Comparison of ENCODE assay signal across 1 cellular context in the genomic region with DNA sequence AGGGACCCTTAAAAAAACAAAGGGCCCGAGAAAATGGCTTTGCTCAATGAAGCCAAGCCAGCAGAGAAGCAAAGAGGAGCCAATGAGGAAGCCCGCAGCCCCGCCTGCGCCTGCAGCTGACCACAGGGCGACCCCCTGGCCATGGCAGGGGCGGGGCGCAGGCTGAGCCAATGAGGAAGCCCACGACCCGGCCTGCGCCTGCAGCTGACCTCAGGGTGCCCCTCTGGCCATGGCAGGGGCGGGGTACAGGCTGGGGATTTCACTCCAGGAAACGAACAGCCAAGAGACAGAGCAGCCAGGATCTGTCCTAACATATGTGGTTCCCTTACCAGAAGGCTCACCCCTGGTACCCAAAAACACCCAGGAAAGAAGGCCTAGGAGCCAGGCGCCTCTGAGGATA.
TF ChIP-seq lines count a peak whose summit lies in the region.

No MANE protein-coding gene starts in this region.

TF ChIP-seq in GM23338, 12 proteins besides CTCF, POLR2A, EP300 and RAD21 (continued from another document):
- TF ChIP-seq, protein P1, sequence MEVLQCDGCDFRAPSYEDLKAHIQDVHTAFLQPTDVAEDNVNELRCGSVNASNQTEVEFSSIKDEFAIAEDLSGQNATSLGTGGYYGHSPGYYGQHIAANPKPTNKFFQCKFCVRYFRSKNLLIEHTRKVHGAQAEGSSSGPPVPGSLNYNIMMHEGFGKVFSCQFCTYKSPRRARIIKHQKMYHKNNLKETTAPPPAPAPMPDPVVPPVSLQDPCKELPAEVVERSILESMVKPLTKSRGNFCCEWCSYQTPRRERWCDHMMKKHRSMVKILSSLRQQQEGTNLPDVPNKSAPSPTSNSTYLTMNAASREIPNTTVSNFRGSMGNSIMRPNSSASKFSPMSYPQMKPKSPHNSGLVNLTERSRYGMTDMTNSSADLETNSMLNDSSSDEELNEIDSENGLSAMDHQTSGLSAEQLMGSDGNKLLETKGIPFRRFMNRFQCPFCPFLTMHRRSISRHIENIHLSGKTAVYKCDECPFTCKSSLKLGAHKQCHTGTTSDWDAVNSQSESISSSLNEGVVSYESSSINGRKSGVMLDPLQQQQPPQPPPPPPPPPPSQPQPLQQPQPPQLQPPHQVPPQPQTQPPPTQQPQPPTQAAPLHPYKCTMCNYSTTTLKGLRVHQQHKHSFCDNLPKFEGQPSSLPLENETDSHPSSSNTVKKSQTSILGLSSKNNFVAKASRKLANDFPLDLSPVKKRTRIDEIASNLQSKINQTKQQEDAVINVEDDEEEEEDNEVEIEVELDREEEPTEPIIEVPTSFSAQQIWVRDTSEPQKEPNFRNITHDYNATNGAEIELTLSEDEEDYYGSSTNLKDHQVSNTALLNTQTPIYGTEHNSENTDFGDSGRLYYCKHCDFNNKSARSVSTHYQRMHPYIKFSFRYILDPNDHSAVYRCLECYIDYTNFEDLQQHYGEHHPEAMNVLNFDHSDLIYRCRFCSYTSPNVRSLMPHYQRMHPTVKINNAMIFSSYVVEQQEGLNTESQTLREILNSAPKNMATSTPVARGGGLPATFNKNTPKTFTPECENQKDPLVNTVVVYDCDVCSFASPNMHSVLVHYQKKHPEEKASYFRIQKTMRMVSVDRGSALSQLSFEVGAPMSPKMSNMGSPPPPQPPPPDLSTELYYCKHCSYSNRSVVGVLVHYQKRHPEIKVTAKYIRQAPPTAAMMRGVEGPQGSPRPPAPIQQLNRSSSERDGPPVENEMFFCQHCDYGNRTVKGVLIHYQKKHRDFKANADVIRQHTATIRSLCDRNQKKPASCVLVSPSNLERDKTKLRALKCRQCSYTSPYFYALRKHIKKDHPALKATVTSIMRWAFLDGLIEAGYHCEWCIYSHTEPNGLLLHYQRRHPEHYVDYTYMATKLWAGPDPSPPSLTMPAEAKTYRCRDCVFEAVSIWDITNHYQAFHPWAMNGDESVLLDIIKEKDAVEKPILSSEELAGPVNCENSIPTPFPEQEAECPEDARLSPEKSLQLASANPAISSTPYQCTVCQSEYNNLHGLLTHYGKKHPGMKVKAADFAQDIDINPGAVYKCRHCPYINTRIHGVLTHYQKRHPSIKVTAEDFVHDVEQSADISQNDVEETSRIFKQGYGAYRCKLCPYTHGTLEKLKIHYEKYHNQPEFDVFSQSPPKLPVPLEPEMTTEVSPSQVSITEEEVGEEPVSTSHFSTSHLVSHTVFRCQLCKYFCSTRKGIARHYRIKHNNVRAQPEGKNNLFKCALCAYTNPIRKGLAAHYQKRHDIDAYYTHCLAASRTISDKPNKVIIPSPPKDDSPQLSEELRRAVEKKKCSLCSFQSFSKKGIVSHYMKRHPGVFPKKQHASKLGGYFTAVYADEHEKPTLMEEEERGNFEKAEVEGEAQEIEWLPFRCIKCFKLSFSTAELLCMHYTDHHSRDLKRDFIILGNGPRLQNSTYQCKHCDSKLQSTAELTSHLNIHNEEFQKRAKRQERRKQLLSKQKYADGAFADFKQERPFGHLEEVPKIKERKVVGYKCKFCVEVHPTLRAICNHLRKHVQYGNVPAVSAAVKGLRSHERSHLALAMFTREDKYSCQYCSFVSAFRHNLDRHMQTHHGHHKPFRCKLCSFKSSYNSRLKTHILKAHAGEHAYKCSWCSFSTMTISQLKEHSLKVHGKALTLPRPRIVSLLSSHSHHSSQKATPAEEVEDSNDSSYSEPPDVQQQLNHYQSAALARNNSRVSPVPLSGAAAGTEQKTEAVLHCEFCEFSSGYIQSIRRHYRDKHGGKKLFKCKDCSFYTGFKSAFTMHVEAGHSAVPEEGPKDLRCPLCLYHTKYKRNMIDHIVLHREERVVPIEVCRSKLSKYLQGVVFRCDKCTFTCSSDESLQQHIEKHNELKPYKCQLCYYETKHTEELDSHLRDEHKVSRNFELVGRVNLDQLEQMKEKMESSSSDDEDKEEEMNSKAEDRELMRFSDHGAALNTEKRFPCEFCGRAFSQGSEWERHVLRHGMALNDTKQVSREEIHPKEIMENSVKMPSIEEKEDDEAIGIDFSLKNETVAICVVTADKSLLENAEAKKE (CRISPR knock-in tag; IDR thresholded peaks at IDR 0.05): no peak
TF ChIP-seq in GM23338: peak in this region for 0.
